15 cellular contexts compared by ENCODE assay signal in the genomic region with DNA sequence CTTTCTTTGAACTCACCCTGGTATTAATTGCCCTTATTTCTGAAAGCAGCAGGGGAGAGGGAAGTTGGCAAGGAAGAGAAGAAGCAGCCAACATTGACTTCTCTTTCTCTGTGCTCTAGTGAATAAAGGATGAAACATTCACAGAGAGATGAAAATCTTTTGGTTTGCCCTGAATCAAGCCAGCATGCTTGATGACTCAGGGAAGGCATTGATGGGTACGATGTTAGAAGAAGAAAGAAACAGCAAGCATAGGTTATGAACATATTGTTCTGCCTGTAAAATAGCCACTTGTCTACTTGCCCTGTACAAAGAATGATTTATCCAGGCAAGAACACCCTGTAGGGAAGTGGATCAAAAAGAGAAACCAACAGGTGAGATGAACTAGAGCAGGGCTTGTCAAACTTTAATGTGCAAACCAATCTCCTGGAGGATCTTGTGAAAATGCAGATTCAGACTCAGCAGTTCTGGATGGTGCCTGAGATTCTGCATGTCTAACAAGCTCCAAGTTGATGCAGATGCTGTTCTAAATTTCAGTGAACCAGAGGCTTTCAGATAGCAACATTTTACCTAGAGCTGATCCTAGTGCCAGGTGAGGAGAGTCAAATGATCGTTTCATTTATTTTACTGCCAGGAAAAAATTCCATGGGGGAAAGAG.
DNase-seq lines count a peak whose midpoint lies in the region; ATAC-seq, FAIRE-seq and TF ChIP-seq lines count a peak whose summit lies in the region.
"Had no signal": no experiment of that assay in that cellular context is flagged by ENCODE, and none has a peak within 500 bp of the region (broad histone marks: within the 10 kb centered on the region; RNA-seq: fewer than 3 reads in every experiment).

No MANE protein-coding gene starts in this region.

- FAIRE-seq in GM12892 (lab: Jason Lieb, UNC): no peak

- peak overlapping the region; percentile 80; the same call in 1 of the 2 replicates for H2AFZ ChIP-seq in SK-N-SH (ENCODE audit: low read depth)

- no peak for TF ChIP-seq RAD21 in SK-N-SH (IDR thresholded peaks at IDR 0.05; ENCODE audit: low read length)

- intact Hi-C loops in left lung (cut with DNase I) (no loop called here), head of caudate nucleus (cut with DNase I) (no loop called here)

- no peak for ATAC-seq in left lung
- ATAC-seq: Right ventricle myocardium inferior had no signal

- no peak for TF ChIP-seq CTCF in AG10803 (conservative IDR thresholded peaks at IDR 0.05; ENCODE audit: low read length)
- no peak for TF ChIP-seq CTCF in SK-N-SH (IDR thresholded peaks at IDR 0.05)
- no peak for TF ChIP-seq CTCF in kidney epithelial cell (IDR thresholded peaks at IDR 0.05; ENCODE audit: insufficient read depth, low read length, poor library complexity, severe bottlenecking)
- TF ChIP-seq CTCF in left lung (IDR thresholded peaks at IDR 0.05): no peak

- DNase-seq in AG10803 (ENCODE audit: low read depth) (peak; percentile 24), LHCN-M2 (ENCODE audit: low read depth) (peak; percentile 41), SK-N-SH (no peak), kidney epithelial cell (ENCODE audit: low read depth) (peak; percentile 18), cortex of kidney (lab: John Stamatoyannopoulos, UW) (no peak), left lung (no peak), GM12892 (ENCODE audit: insufficient read length) (no peak), head of caudate nucleus (no peak)
- DNase-seq: activated CD8-positive, alpha-beta memory T cell treated with anti-CD3 and anti-CD28 coated beads, Interleukin-2, amount 50 U/mL, for 4 hours; NCI-H2171; T-helper 2 cell; testis had no signal

- POLR2A ChIA-PET in SK-N-SH (lab: Yijun Ruan, JAX): no interaction called here

- H3F3A ChIP-seq in SK-N-SH (replicated peaks; ENCODE audit: insufficient read depth): peaks cover 49% of the 10 kb centered on the region

- H3K4me2 ChIP-seq in SK-N-SH: peak overlapping the region; percentile 44

- no peaks in the 10 kb centered on the region for H3K9me2 ChIP-seq in SK-N-SH

- TF ChIP-seq EP300 in SK-N-SH (IDR thresholded peaks at IDR 0.05; ENCODE audit: borderline replicate concordance in 1 of 2, low read depth in 1 of 2, low read length in 1 of 2): peak in 1 of 2 experiments; percentile 58; a peak in 1 of 4 replicates

- H3K36me3 ChIP-seq in SK-N-SH (replicated peaks in 1 of 2; ENCODE audit: control insufficient read depth in 1 of 2, insufficient read depth in 2 of 2, low read length in 1 of 2): no peaks in the 10 kb centered on the region
- H3K36me3 ChIP-seq in kidney epithelial cell (ENCODE audit: control insufficient read depth, insufficient read depth, low read length): no peaks in the 10 kb centered on the region
- H3K36me3 ChIP-seq in left lung: no peaks in the 10 kb centered on the region
- H3K36me3 ChIP-seq: esophagus muscularis mucosa had no signal

- H3K27ac ChIP-seq in SK-N-SH (ENCODE audit: low read depth in 2 of 2, low read length in 1 of 2): peak overlapping the region in 1 of 2 experiments; percentile 65; a peak in 2 of 4 replicates
- H3K27ac ChIP-seq in left lung: no peak overlapping the region
- H3K27ac ChIP-seq: esophagus muscularis mucosa, skin epidermis, testis had no signal

- peak overlapping the region; percentile 22; the same call in 1 of the 2 replicates for H3K9ac ChIP-seq in SK-N-SH

- H4K20me1 ChIP-seq in SK-N-SH (ENCODE audit: insufficient read depth): no peaks in the 10 kb centered on the region

- H3K9me3 ChIP-seq in SK-N-SH (no peaks in the 10 kb centered on the region), left lung (no peaks in the 10 kb centered on the region)
- H3K9me3 ChIP-seq: esophagus muscularis mucosa, testis had no signal

- WGBS in SK-N-SH (ENCODE audit: low lambda C conversion rate): 40% methylated on average over 2 of the region's 2 CpGs

- peaks cover 0 to 27% of the 10 kb centered on the region in 2 experiments; a peak in 2 of 4 replicates for H3K4me1 ChIP-seq in SK-N-SH (ENCODE audit: control insufficient read depth in 1 of 2, insufficient read depth in 2 of 2, low read depth in 1 of 2, low read length in 1 of 2)
- no peaks in the 10 kb centered on the region for H3K4me1 ChIP-seq in left lung
- H3K4me1 ChIP-seq: esophagus muscularis mucosa, testis had no signal

- no peak for TF ChIP-seq POLR2A in GM12892 (IDR thresholded peaks at IDR 0.05; ENCODE audit: low read depth, low read length)

- no peak overlapping the region for H3K4me3 ChIP-seq in AG10803 (ENCODE audit: low read length)
- peak overlapping the region in 1 of 2 experiments; percentile 28; a peak in 1 of 4 replicates for H3K4me3 ChIP-seq in SK-N-SH (ENCODE audit: low read depth in 2 of 2, low read length in 1 of 2)
- no peak overlapping the region for H3K4me3 ChIP-seq in kidney epithelial cell (ENCODE audit: low read depth, low read length)
- H3K4me3 ChIP-seq in left lung: no peak overlapping the region
- H3K4me3 ChIP-seq: esophagus muscularis mucosa, skin epidermis, testis had no signal

- CTCF ChIA-PET in SK-N-SH (lab: Yijun Ruan, JAX): no interaction called here

- H3K27me3 ChIP-seq in SK-N-SH (ENCODE audit: insufficient read depth): no peaks in the 10 kb centered on the region
- H3K27me3 ChIP-seq in kidney epithelial cell (ENCODE audit: control insufficient read depth, insufficient read depth, low read length): no peaks in the 10 kb centered on the region
- no peaks in the 10 kb centered on the region for H3K27me3 ChIP-seq in left lung
- H3K27me3 ChIP-seq: esophagus muscularis mucosa, testis had no signal

- no peaks in the 10 kb centered on the region for H3K79me2 ChIP-seq in SK-N-SH (ENCODE audit: insufficient read depth)

TF ChIP-seq in SK-N-SH, 30 proteins besides CTCF, POLR2A, EP300 and RAD21:
- TF ChIP-seq TCF12 (IDR thresholded peaks at IDR 0.05): peak; percentile 44; the same call in 1 of the 2 replicates
- TF ChIP-seq FOXM1 (IDR thresholded peaks at IDR 0.05; ENCODE audit: low read depth): no peak
- peak; percentile 74 for TF ChIP-seq JUND (IDR thresholded peaks at IDR 0.05)
- TF ChIP-seq FOSL2 (IDR thresholded peaks at IDR 0.05; ENCODE audit: borderline replicate concordance, low read depth): peak; percentile 70
- TF ChIP-seq, protein P1, sequence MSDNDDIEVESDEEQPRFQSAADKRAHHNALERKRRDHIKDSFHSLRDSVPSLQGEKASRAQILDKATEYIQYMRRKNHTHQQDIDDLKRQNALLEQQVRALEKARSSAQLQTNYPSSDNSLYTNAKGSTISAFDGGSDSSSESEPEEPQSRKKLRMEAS (IDR thresholded peaks at IDR 0.05; ENCODE audit: low read depth): peak; percentile 53; the same call in 1 of the 2 replicates
- TF ChIP-seq TEAD4 (IDR thresholded peaks at IDR 0.05; ENCODE audit: borderline replicate concordance, insufficient read depth): peak; percentile 27; the same call in 1 of the 2 replicates
- TF ChIP-seq, protein P2, sequence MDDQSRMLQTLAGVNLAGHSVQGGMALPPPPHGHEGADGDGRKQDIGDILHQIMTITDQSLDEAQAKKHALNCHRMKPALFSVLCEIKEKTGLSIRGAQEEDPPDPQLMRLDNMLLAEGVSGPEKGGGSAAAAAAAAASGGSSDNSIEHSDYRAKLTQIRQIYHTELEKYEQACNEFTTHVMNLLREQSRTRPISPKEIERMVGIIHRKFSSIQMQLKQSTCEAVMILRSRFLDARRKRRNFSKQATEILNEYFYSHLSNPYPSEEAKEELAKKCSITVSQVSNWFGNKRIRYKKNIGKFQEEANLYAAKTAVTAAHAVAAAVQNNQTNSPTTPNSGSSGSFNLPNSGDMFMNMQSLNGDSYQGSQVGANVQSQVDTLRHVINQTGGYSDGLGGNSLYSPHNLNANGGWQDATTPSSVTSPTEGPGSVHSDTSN (IDR thresholded peaks at IDR 0.05): peak; percentile 36; the same call in 1 of the 2 replicates
- peak; percentile 68; the same call in 1 of the 2 replicates for TF ChIP-seq NFIC (IDR thresholded peaks at IDR 0.05; ENCODE audit: borderline replicate concordance)
- TF ChIP-seq GATA2 (CRISPR knock-in tag; IDR thresholded peaks at IDR 0.05): no peak
TF ChIP-seq in SK-N-SH: peak in this region for 7.

Comparison
In these comparisons a context has a peak if more than half of its experiments do, and no peak if none do; other contexts are left out.
1. DNase-seq: peak in AG10803 (single experiment), LHCN-M2 (single experiment) and kidney epithelial cell (single experiment); none in SK-N-SH (single experiment), cortex of kidney (single experiment), left lung (0 of 2), GM12892 (single experiment) and head of caudate nucleus (0 of 42).